In the genomic region with DNA sequence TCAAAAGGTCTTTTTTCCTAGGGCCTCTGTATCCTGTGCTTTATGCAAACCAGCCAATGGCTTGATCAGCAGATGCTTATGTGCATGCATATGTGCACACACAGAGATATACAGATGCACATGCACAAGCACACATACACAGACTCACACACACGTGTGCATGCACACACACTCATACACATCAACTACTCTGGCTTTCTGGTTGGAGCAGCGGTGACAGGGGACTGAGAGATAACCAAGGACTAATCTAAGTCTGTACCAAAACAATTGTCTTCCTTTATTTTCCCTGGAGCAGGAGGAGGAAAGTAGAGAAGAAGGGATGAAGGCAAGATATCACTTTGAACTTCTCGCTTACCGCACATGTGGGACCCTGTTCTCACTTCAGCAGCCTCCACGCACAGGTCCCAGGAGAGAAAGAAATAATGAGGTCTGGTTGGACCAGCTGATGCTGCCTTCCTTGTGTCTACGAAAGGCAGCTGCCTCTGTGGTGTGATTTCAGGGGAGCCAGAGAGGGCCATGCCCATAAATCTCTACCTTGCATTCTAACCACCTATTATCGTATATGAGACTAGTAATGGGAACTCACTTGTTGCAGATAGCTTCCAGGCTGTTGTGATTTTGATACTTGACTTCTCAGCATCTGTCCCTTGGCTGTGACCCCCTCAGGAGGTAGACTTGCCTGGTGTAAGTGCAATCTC, we compare ENCODE assay signal across 29 cellular contexts.
"Had no signal": no experiment of that assay in that cellular context is flagged by ENCODE, and none has a peak within 500 bp of the region (broad histone marks: within the 10 kb centered on the region; RNA-seq: fewer than 3 reads in every experiment).

No MANE protein-coding gene starts in this region.

- H3K4me1 Mint-ChIP-seq: naive thymus-derived CD8-positive, alpha-beta T cell; nephron progenitor cell; neural crest cell; stimulated activated effector memory CD8-positive, alpha-beta T cell treated with anti-CD3 and anti-CD28 coated beads, Interleukin-12 subunit alpha, Interleukin-12 subunit beta, amount 100 ng/mL, for 72 hours; stimulated activated naive B cell treated with anti-CD40 and anti-IgM and Interleukin-4, amounts not matched to agents 10 μg/mL and 1 μg/mL and 100 μg/mL, for 72 hours had no signal

- H3K4me3 Mint-ChIP-seq: naive thymus-derived CD8-positive, alpha-beta T cell; natural killer cell treated with Interleukin-12 subunit alpha and Interleukin-12 subunit beta and Interleukin-15 and Interleukin-18, amount 100 ng/mL, for 72 hours; nephron progenitor cell; neural crest cell; stimulated activated effector memory CD8-positive, alpha-beta T cell treated with anti-CD3 and anti-CD28 coated beads, Interleukin-12 subunit alpha, Interleukin-12 subunit beta, amount 100 ng/mL, for 72 hours; stimulated activated naive B cell treated with anti-CD40 and anti-IgM and Interleukin-4, amounts not matched to agents 10 μg/mL and 1 μg/mL and 100 μg/mL, for 72 hours; stimulated activated naive CD8-positive, alpha-beta T cell treated with anti-CD3 and anti-CD28 coated beads, Interleukin-15, Interleukin-2, amounts not matched to agents 100 ng/mL and 50 ng/mL, for 24 hours had no signal

- H3K27me3 ChIP-seq: ovary, right lobe of liver, sigmoid colon, stomach, thyroid gland, tibial nerve, upper lobe of left lung, uterus had no signal

- H3K4me3 ChIP-seq: ovary, psoas muscle, right lobe of liver, sigmoid colon, stomach, thoracic aorta, thyroid gland, tibial nerve, upper lobe of left lung, uterus had no signal

- H3K4me1 ChIP-seq: psoas muscle, right lobe of liver, sigmoid colon, stomach, thyroid gland, tibial nerve, upper lobe of left lung, uterus had no signal

- H3K27ac ChIP-seq: ovary, parathyroid adenoma, psoas muscle, right lobe of liver, sigmoid colon, stomach, thoracic aorta, thyroid gland, tibial nerve, upper lobe of left lung, uterus had no signal

- ATAC-seq: naive thymus-derived CD8-positive, alpha-beta T cell; natural killer cell treated with Interleukin-12 subunit alpha and Interleukin-12 subunit beta and Interleukin-15 and Interleukin-18, amount 100 ng/mL, for 72 hours; psoas muscle; right cardiac atrium; right lobe of liver; stimulated activated effector memory CD8-positive, alpha-beta T cell treated with anti-CD3 and anti-CD28 coated beads, Interleukin-12 subunit alpha, Interleukin-12 subunit beta, amount 100 ng/mL, for 72 hours; stimulated activated naive B cell treated with anti-CD40 and anti-IgM and Interleukin-4, amounts not matched to agents 10 μg/mL and 1 μg/mL and 100 μg/mL, for 72 hours had no signal

- H3K27ac Mint-ChIP-seq: naive thymus-derived CD8-positive, alpha-beta T cell; natural killer cell treated with Interleukin-12 subunit alpha and Interleukin-12 subunit beta and Interleukin-15 and Interleukin-18, amount 100 ng/mL, for 72 hours; nephron progenitor cell; progenitor cell of endocrine pancreas; stimulated activated effector memory CD8-positive, alpha-beta T cell treated with anti-CD3 and anti-CD28 coated beads, Interleukin-12 subunit alpha, Interleukin-12 subunit beta, amount 100 ng/mL, for 72 hours; stimulated activated naive B cell treated with anti-CD40 and anti-IgM and Interleukin-4, amounts not matched to agents 10 μg/mL and 1 μg/mL and 100 μg/mL, for 72 hours; stimulated activated naive CD8-positive, alpha-beta T cell treated with anti-CD3 and anti-CD28 coated beads, Interleukin-15, Interleukin-2, amounts not matched to agents 100 ng/mL and 50 ng/mL, for 24 hours had no signal

- H3K9me3 Mint-ChIP-seq: stimulated activated effector memory CD8-positive, alpha-beta T cell treated with anti-CD3 and anti-CD28 coated beads, Interleukin-12 subunit alpha, Interleukin-12 subunit beta, amount 100 ng/mL, for 72 hours; stimulated activated naive B cell treated with anti-CD40 and anti-IgM and Interleukin-4, amounts not matched to agents 10 μg/mL and 1 μg/mL and 100 μg/mL, for 72 hours had no signal

- H3K9ac ChIP-seq: parathyroid adenoma had no signal

- H3K36me3 ChIP-seq: ovary, right lobe of liver, sigmoid colon, stomach, thoracic aorta, thyroid gland, tibial nerve, upper lobe of left lung, uterus had no signal

- H3K9me3 ChIP-seq: ovary, psoas muscle, right lobe of liver, sigmoid colon, thoracic aorta, thyroid gland, tibial nerve, upper lobe of left lung, uterus had no signal

- DNase-seq: naive thymus-derived CD8-positive, alpha-beta T cell; nephron progenitor cell; occipital lobe; ovary; posterior cingulate gyrus; psoas muscle; right cardiac atrium; right lobe of liver; sigmoid colon; small intestine; stimulated activated CD4-positive, alpha-beta T cell treated with anti-CD3 and anti-CD28 coated beads, Interleukin-15, amount 100 ng/mL, for 24 hours; stimulated activated CD4-positive, alpha-beta T cell treated with anti-CD3 and anti-CD28 coated beads, Interleukin-2, amount 100 ng/mL, for 24 hours; stimulated activated CD4-positive, alpha-beta T cell treated with anti-CD3 and anti-CD28 coated beads, Interleukin-2, amount 100 ng/mL, for 48 hours; stimulated activated CD4-positive, alpha-beta T cell treated with anti-CD3 and anti-CD28 coated beads, Interleukin-4, amount 100 ng/mL, for 24 hours; stimulated activated naive B cell treated with anti-CD40 and anti-IgM and Interleukin-4, amounts not matched to agents 10 μg/mL and 1 μg/mL and 100 μg/mL, for 72 hours; stimulated activated naive CD4-positive, alpha-beta T cell treated with Interleukin-2 at 50 U/mL for 16 hours; stomach; thyroid gland; trophoblast cell; upper lobe of left lung; uterus had no signal

- H3K36me3 Mint-ChIP-seq: natural killer cell treated with Interleukin-12 subunit alpha and Interleukin-12 subunit beta and Interleukin-15 and Interleukin-18, amount 100 ng/mL, for 72 hours; stimulated activated effector memory CD8-positive, alpha-beta T cell treated with anti-CD3 and anti-CD28 coated beads, Interleukin-12 subunit alpha, Interleukin-12 subunit beta, amount 100 ng/mL, for 72 hours; stimulated activated naive B cell treated with anti-CD40 and anti-IgM and Interleukin-4, amounts not matched to agents 10 μg/mL and 1 μg/mL and 100 μg/mL, for 72 hours had no signal
